Comparison of ENCODE assay signal across 26 cellular contexts in genomic region chr4:102318526-102318925, GRCh38. TPM values are rescaled to one million over a fixed set of nuclear protein-coding genes. Genes with fewer than 3 reads are reported as not detected.
DNase-seq lines count a peak whose midpoint lies in the region; ATAC-seq, FAIRE-seq and TF ChIP-seq lines count a peak whose summit lies in the region.
"Had no signal": no experiment of that assay in that cellular context is flagged by ENCODE, and none has a peak within 500 bp of the region (broad histone marks: within the 10 kb centered on the region; RNA-seq: fewer than 3 reads in every experiment).

No MANE protein-coding gene starts in this region.

- H3K79me2 ChIP-seq in K562 (ENCODE audit: control insufficient read depth, insufficient read depth, low read length) (no peaks in the 10 kb centered on the region), osteoblast (ENCODE audit: insufficient read depth, low read length) (no peaks in the 10 kb centered on the region)

- H3K4me3 ChIP-seq in breast epithelium (no peak overlapping the region), K562 (no peak overlapping the region), lower lobe of right lung (no peak overlapping the region), osteoblast (ENCODE audit: insufficient read depth, low read length) (no peak overlapping the region)
- H3K4me3 ChIP-seq: body of pancreas, gastroesophageal sphincter, neural progenitor cell, sigmoid colon, tibial artery had no signal

- H3K4me1 ChIP-seq in breast epithelium, result no peaks in the 10 kb centered on the region
- H3K4me1 ChIP-seq in K562 (replicated peaks in 1 of 2; ENCODE audit: control insufficient read depth in 2 of 2, insufficient read depth in 2 of 2, low read length in 2 of 2), result peaks cover 0 to 2% of the 10 kb centered on the region in 2 experiments; a peak in 1 of 5 replicates
- peaks cover 17% of the 10 kb centered on the region for H3K4me1 ChIP-seq in lower lobe of right lung
- H3K4me1 ChIP-seq in osteoblast (ENCODE audit: insufficient read depth, low read length), result no peaks in the 10 kb centered on the region
- H3K4me1 ChIP-seq: gastroesophageal sphincter, sigmoid colon, tibial artery had no signal

- H3K9me3 ChIP-seq in breast epithelium (no peaks in the 10 kb centered on the region), K562 (replicated peaks; ENCODE audit: control insufficient read depth, insufficient read depth, low read depth, low read length) (no peaks in the 10 kb centered on the region), lower lobe of right lung (no peaks in the 10 kb centered on the region), osteoblast (ENCODE audit: low read depth, low read length) (no peaks in the 10 kb centered on the region)
- H3K9me3 ChIP-seq: body of pancreas, gastroesophageal sphincter, sigmoid colon, tibial artery had no signal

- no peak overlapping the region for H3K4me3 Mint-ChIP-seq in MCF 10A (ENCODE audit: unreplicated experiment)
- H3K4me3 Mint-ChIP-seq: activated CD8-positive, alpha-beta T cell treated with anti-CD3 and anti-CD28 coated beads, Interleukin-2, amount 10 ng/mL, durations not matched to agents 7 days and 5 days; neural progenitor cell; T-cell had no signal

- H3K9me1 ChIP-seq in K562 (ENCODE audit: control insufficient read depth, insufficient read depth, low read length), result no peaks in the 10 kb centered on the region

- POLR2A ChIA-PET in MCF 10A (lab: Yijun Ruan, JAX) (no interaction called here), K562 (lab: Yijun Ruan, JAX) (interaction anchor here (0.7 kb wide), 1 partner anchor 11 kb away, joined by 3 read pairs; no protein-coding TSS in a partner anchor)

- 79% methylated on average over 5 of the region's 5 CpGs for WGBS in K562 (ENCODE audit: insufficient coverage, low coverage, missing lambda C conversion rate)

- no peak overlapping the region for H3K27ac Mint-ChIP-seq in MCF 10A (ENCODE audit: low read depth, unreplicated experiment)
- H3K27ac Mint-ChIP-seq: activated CD8-positive, alpha-beta T cell treated with anti-CD3 and anti-CD28 coated beads, Interleukin-2, amount 10 ng/mL, durations not matched to agents 7 days and 5 days; neural progenitor cell; T-cell had no signal

- H3K4me2 ChIP-seq in K562 (ENCODE audit: insufficient read depth, low read length) (no peak overlapping the region), osteoblast (ENCODE audit: insufficient read depth, low read length) (no peak overlapping the region)
- H3K4me2 ChIP-seq: neural progenitor cell had no signal

- no peak for TF ChIP-seq CTCF in breast epithelium (IDR thresholded peaks at IDR 0.05)
- no peak for TF ChIP-seq CTCF in MCF 10A (IDR thresholded peaks at IDR 0.05; ENCODE audit: unreplicated experiment)
- TF ChIP-seq CTCF in K562 (IDR thresholded peaks at IDR 0.05 in 2 of 3, conservative IDR thresholded peaks at IDR 0.05 in 1 of 3; ENCODE audit: insufficient read depth in 2 of 3, low read depth in 1 of 3, low read length in 3 of 3), result no peak
- no peak for TF ChIP-seq CTCF in lower lobe of right lung (IDR thresholded peaks at IDR 0.05)
- TF ChIP-seq CTCF in osteoblast (IDR thresholded peaks at IDR 0.05; ENCODE audit: extremely low read depth, low read depth, low read length), result no peak

- peaks cover 12% of the 10 kb centered on the region for H3K4me1 Mint-ChIP-seq in MCF 10A (ENCODE audit: insufficient read depth, unreplicated experiment)

- TF ChIP-seq POLR2A in breast epithelium (IDR thresholded peaks at IDR 0.05), result no peak
- no peak for TF ChIP-seq POLR2A in K562 (conservative IDR thresholded peaks at IDR 0.05)

- CTCF ChIA-PET in MCF 10A (lab: Yijun Ruan, JAX), result no interaction called here
- CTCF ChIA-PET in K562 (lab: Yijun Ruan, JAX; ENCODE audit: low intra/inter-chr PET ratio), result no interaction called here

- BruUV-seq in MCF 10A (replicated peaks; lab: Mats Ljungman, UMichigan), result no TSS peak
- BruUV-seq in K562 (replicated peaks; lab: Mats Ljungman, UMichigan), result no TSS peak

- H3K27me3 Mint-ChIP-seq in MCF 10A (ENCODE audit: insufficient read depth, unreplicated experiment), result no peaks in the 10 kb centered on the region
- H3K27me3 Mint-ChIP-seq: T-cell had no signal

- no peak overlapping the region for H3K9ac ChIP-seq in K562 (ENCODE audit: insufficient read depth in 1 of 2, low read depth in 2 of 2, low read length in 2 of 2)
- H3K9ac ChIP-seq: neural progenitor cell had no signal

- H3K36me3 Mint-ChIP-seq in MCF 10A (ENCODE audit: insufficient read depth, unreplicated experiment), result peaks cover 44% of the 10 kb centered on the region
- H3K36me3 Mint-ChIP-seq: neural progenitor cell had no signal

- no peak for TF ChIP-seq RAD21 in K562 (CRISPR knock-in tag; conservative IDR thresholded peaks at IDR 0.05 in 1 of 2, IDR thresholded peaks at IDR 0.05 in 1 of 2)

- FAIRE-seq in K562 (lab: Jason Lieb, UNC), result no peak
- FAIRE-seq: A204.1, GM18507, islet of Langerhans had no signal

- intact Hi-C loops in breast epithelium (cut with DNase I; ENCODE audit: low total_unique reads) (no loop called here), MCF 10A (cut with micrococcal nuclease) (no loop called here), K562 (cut with micrococcal nuclease) (no loop called here), lower lobe of right lung (cut with DNase I) (no loop called here)

- peak overlapping the region; percentile 52 to 57 for H3K27ac ChIP-seq in breast epithelium
- no peak overlapping the region for H3K27ac ChIP-seq in K562 (ENCODE audit: extremely low read depth, low read depth, low read length)
- peak overlapping the region; percentile 58 for H3K27ac ChIP-seq in lower lobe of right lung
- H3K27ac ChIP-seq in osteoblast (ENCODE audit: low read depth, low read length), result no peak overlapping the region
- H3K27ac ChIP-seq: body of pancreas, gastroesophageal sphincter, neural progenitor cell, sigmoid colon, tibial artery had no signal

- H4K20me1 ChIP-seq in K562 (replicated peaks; ENCODE audit: control insufficient read depth, insufficient read depth, low read length), result no peaks in the 10 kb centered on the region
- no peaks in the 10 kb centered on the region for H4K20me1 ChIP-seq in osteoblast (ENCODE audit: insufficient read depth, low read length)

- in situ Hi-C loops in K562 (cut with MboI), result no loop called here

- DNase-seq in breast epithelium (ENCODE audit: low spot score in 2 of 2) (no peak), MCF 10A (ENCODE audit: unreplicated experiment) (no peak), K562 (ENCODE audit: extremely low read depth in 1 of 4, low spot score in 3 of 4) (no peak), lower lobe of right lung (peak; percentile 44), Kasumi-1 (lab: John Stamatoyannopoulos, UW) (no peak), osteoblast (ENCODE audit: insufficient read length, low spot score, missing footprints) (no peak)
- DNase-seq: activated CD8-positive, alpha-beta T cell treated with anti-CD3 and anti-CD28 coated beads, Interleukin-2, amount 10 ng/mL, durations not matched to agents 7 days and 5 days; body of pancreas; effector CD8-positive, alpha-beta T cell; GF-D8; GOT3; NCI-H1105; NCI-H1930; SHP77 treated with DMSO at 0.1 percent for 48 hours; sigmoid colon; stimulated activated naive CD4-positive, alpha-beta T cell treated with Interleukin-2 at 50 U/mL for 16 hours; T-cell; tibial artery had no signal

- H3K27me3 ChIP-seq in breast epithelium (no peaks in the 10 kb centered on the region), K562 (ENCODE audit: control insufficient read depth in 2 of 2, insufficient read depth in 2 of 2, low read length in 2 of 2) (no peaks in the 10 kb centered on the region), lower lobe of right lung (ENCODE audit: low read depth) (no peaks in the 10 kb centered on the region), osteoblast (ENCODE audit: insufficient read depth, low read length) (no peaks in the 10 kb centered on the region)
- H3K27me3 ChIP-seq: body of pancreas, gastroesophageal sphincter, neural progenitor cell, sigmoid colon, tibial artery had no signal

- H2AFZ ChIP-seq in K562 (ENCODE audit: low read depth, low read length) (no peak overlapping the region), osteoblast (ENCODE audit: low read length) (no peak overlapping the region)
- H2AFZ ChIP-seq: neural progenitor cell had no signal

- peak; percentile 25; the same call in 1 of the 3 replicates for ATAC-seq in K562
- peak; percentile 95 to 96 for ATAC-seq in lower lobe of right lung
- ATAC-seq in GM18870 (IDR thresholded peaks at IDR 0.05; ENCODE audit: unreplicated experiment), result no peak
- no peak for ATAC-seq in HG03571 (IDR thresholded peaks at IDR 0.05; ENCODE audit: unreplicated experiment)
- ATAC-seq: activated CD4-positive, CD25-positive, alpha-beta regulatory T cell treated with anti-CD3 and anti-CD28 coated beads, Interleukin-2, amount 50 U/mL, for 24 hours; activated CD8-positive, alpha-beta T cell treated with anti-CD3 and anti-CD28 coated beads, Interleukin-2, amount 10 ng/mL, durations not matched to agents 7 days and 5 days; body of pancreas; gastroesophageal sphincter; T-cell had no signal

- H3K36me3 ChIP-seq in breast epithelium, result no peaks in the 10 kb centered on the region
- no peaks in the 10 kb centered on the region for H3K36me3 ChIP-seq in K562 (ENCODE audit: control insufficient read depth, insufficient read depth, low read length)
- peaks cover 9% of the 10 kb centered on the region for H3K36me3 ChIP-seq in lower lobe of right lung
- H3K36me3 ChIP-seq in osteoblast (ENCODE audit: insufficient read depth, low read length), result no peaks in the 10 kb centered on the region
- H3K36me3 ChIP-seq: gastroesophageal sphincter, neural progenitor cell, sigmoid colon, tibial artery had no signal

- H3K9me3 Mint-ChIP-seq in MCF 10A (ENCODE audit: unreplicated experiment), result peaks cover 13% of the 10 kb centered on the region

- no peak for TF ChIP-seq EP300 in K562 (IDR thresholded peaks at IDR 0.05; ENCODE audit: low read length)

RNA-seq across cellular contexts. Expression of gene SLC39A8, which starts 26.8 kb away (rescaled TPM):
- total RNA-seq in breast epithelium, result 10 to 100 TPM; 10.6 to 66.3 (median 31.8) TPM
- total RNA-seq in MCF 10A (2022), result 35.1 and 43.3 TPM in 2 replicates
- total RNA-seq in K562 (2011; cell fraction: chromatin; rRNA removed; ENCODE audit: low replicate concordance), result 14.1 and 21.4 TPM in 2 replicates
- 21.0 and 22.1 TPM in 2 replicates for total RNA-seq in K562 (2011; cell fraction: nucleolus; rRNA removed)
- total RNA-seq in K562 (2011; cell fraction: nucleoplasm; rRNA removed), result 26.5 and 37.0 TPM in 2 replicates
- 23.4 and 25.0 TPM in 2 replicates for total RNA-seq in K562 (2014; rRNA removed)
- 30.3 and 34.8 TPM in 2 replicates for total RNA-seq in K562 (2014; rRNA removed; fragmentation: Illumina TruSeq; extraction: Trizol)
- total RNA-seq in K562 (2015; rRNA removed; fragmentation: Illumina TruSeq; extraction: Trizol), result 21.6 and 26.3 TPM in 2 replicates
- total RNA-seq in K562 (2021), result 26.1 and 27.0 TPM in 2 replicates
- polyA plus RNA-seq in K562 (2011; rRNA removed), result 19.6 and 26.7 TPM in 2 replicates
- 11.6 and 14.2 TPM in 2 replicates for polyA plus RNA-seq in K562 (2011; cell fraction: cytosol; rRNA removed)
- polyA plus RNA-seq in K562 (2011; cell fraction: nucleus; rRNA removed), result 5.8 and 8.1 TPM in 2 replicates
- polyA plus RNA-seq in K562 (2012), result 15.9 and 26.6 TPM in 2 replicates
- polyA plus RNA-seq in K562 (2014; fragmentation: Illumina TruSeq; extraction: Trizol), result 17.3 and 21.1 TPM in 2 replicates
- 10 to 100 TPM in 1 of 2 experiments, 1 to 10 TPM in 1; 8.2 to 10.1 TPM for polyA plus RNA-seq in K562 (2014; fragmentation: Nextera tagmentation; extraction: Ambion mirVana)
- 14.1 and 15.6 TPM in 2 replicates for polyA plus RNA-seq in K562 (2014; rRNA removed)
- polyA minus RNA-seq in K562 (2011; rRNA and poly(A)+ RNA removed), result 33.1 and 39.5 TPM in 2 replicates
- polyA minus RNA-seq in K562 (2011; cell fraction: cytosol; rRNA and poly(A)+ RNA removed), result 15.0 and 20.7 TPM in 2 replicates
- polyA minus RNA-seq in K562 (2011; cell fraction: nucleus; rRNA and poly(A)+ RNA removed), result 6.6 and 10.2 TPM in 2 replicates
- 370 TPM for total RNA-seq in lower lobe of right lung
- total RNA-seq in osteoblast, result 11.2 and 13.3 TPM in 2 replicates

Comparison
In these comparisons a context has a peak if more than half of its experiments do, and no peak if none do; other contexts are left out.
1. H3K27ac ChIP-seq: peak in breast epithelium (2 of 2) and lower lobe of right lung (single experiment); none in K562 (single experiment) and osteoblast (single experiment).
2. ATAC-seq: peak in K562 (single experiment) and lower lobe of right lung (2 of 2); none in GM18870 (single experiment) and HG03571 (single experiment).